In genomic region chr10:62870866-62871265, GRCh38 we compare ENCODE assay signal across 11 cellular contexts. TPM values are rescaled to one million over a fixed set of nuclear protein-coding genes. Genes with fewer than 3 reads are reported as not detected.
DNase-seq lines count a peak whose midpoint lies in the region; ATAC-seq and TF ChIP-seq lines count a peak whose summit lies in the region.
"Had no signal": no experiment of that assay in that cellular context is flagged by ENCODE, and none has a peak within 500 bp of the region (broad histone marks: within the 10 kb centered on the region; RNA-seq: fewer than 3 reads in every experiment).

No MANE protein-coding gene starts in this region.

- no peak overlapping the region for H3K4me3 Mint-ChIP-seq in activated CD8-positive, alpha-beta T cell treated with anti-CD3 and anti-CD28 coated beads for 36 hours
- H3K4me3 Mint-ChIP-seq in activated CD8-positive, alpha-beta T cell treated with anti-CD3 and anti-CD28 coated beads, Interleukin-2, amount 10 ng/mL, durations not matched to agents 7 days and 5 days = no peak overlapping the region
- H3K4me3 Mint-ChIP-seq: central memory CD8-positive, alpha-beta T cell had no signal

- H3K9me3 Mint-ChIP-seq in activated CD8-positive, alpha-beta T cell treated with anti-CD3 and anti-CD28 coated beads for 36 hours = no peaks in the 10 kb centered on the region
- H3K9me3 Mint-ChIP-seq in activated CD8-positive, alpha-beta T cell treated with anti-CD3 and anti-CD28 coated beads, Interleukin-2, amount 10 ng/mL, durations not matched to agents 7 days and 5 days (ENCODE audit: insufficient read depth) = no peaks in the 10 kb centered on the region
- H3K9me3 Mint-ChIP-seq: central memory CD8-positive, alpha-beta T cell had no signal

- peaks cover 9% of the 10 kb centered on the region for H3K27me3 Mint-ChIP-seq in activated CD8-positive, alpha-beta T cell treated with anti-CD3 and anti-CD28 coated beads for 36 hours
- H3K27me3 Mint-ChIP-seq in activated CD8-positive, alpha-beta T cell treated with anti-CD3 and anti-CD28 coated beads, Interleukin-2, amount 10 ng/mL, durations not matched to agents 7 days and 5 days (ENCODE audit: low read depth) = peaks cover 8% of the 10 kb centered on the region

- DNase-seq in activated CD8-positive, alpha-beta T cell treated with anti-CD3 and anti-CD28 coated beads for 36 hours = peak; percentile 52
- DNase-seq in activated CD8-positive, alpha-beta T cell treated with anti-CD3 and anti-CD28 coated beads, Interleukin-2, amount 10 ng/mL, durations not matched to agents 7 days and 5 days = no peak
- DNase-seq in activated T-cell treated with anti-CD3 and anti-CD28 coated beads, Interleukin-2, amount 50 U/mL, for 48 hours = peak; percentile 29 to 34
- DNase-seq in HPDE6-E6E7 (ENCODE audit: extremely low spot score) (no peak), NCI-H345 treated with DMSO at 0.1 percent for 48 hours (lab: John Stamatoyannopoulos, UW; ENCODE audit: unreplicated experiment) (no peak)
- DNase-seq: left colon, NCI-H446 treated with DMSO at 0.1 percent for 48 hours had no signal

- no peaks in the 10 kb centered on the region for H3K36me3 Mint-ChIP-seq in activated CD8-positive, alpha-beta T cell treated with anti-CD3 and anti-CD28 coated beads for 36 hours (ENCODE audit: low read depth)
- no peaks in the 10 kb centered on the region for H3K36me3 Mint-ChIP-seq in activated CD8-positive, alpha-beta T cell treated with anti-CD3 and anti-CD28 coated beads, Interleukin-2, amount 10 ng/mL, durations not matched to agents 7 days and 5 days (ENCODE audit: low read depth)

- POLR2A ChIA-PET in activated CD8-positive, alpha-beta T cell treated with anti-CD3 and anti-CD28 coated beads for 36 hours (lab: Charles Lee) = interaction anchor here (2.3 kb wide), 1 partner anchor 17 kb away, joined by 9 read pairs; no protein-coding TSS in a partner anchor
- POLR2A ChIA-PET in activated CD8-positive, alpha-beta T cell treated with anti-CD3 and anti-CD28 coated beads, Interleukin-2, amount 10 ng/mL, durations not matched to agents 7 days and 5 days (lab: Charles Lee) = interaction anchor here (0.6 kb wide), 1 partner anchor 153 kb away, joined by 3 read pairs; no protein-coding TSS in a partner anchor

- CTCF ChIA-PET in activated CD8-positive, alpha-beta T cell treated with anti-CD3 and anti-CD28 coated beads for 36 hours (lab: Charles Lee) = interaction anchor here (1.0 to 1.4 kb wide), 3 partner anchors 18 to 261 kb away, joined by 3 to 4 read pairs (median 3); no protein-coding TSS in a partner anchor
- CTCF ChIA-PET in activated CD8-positive, alpha-beta T cell treated with anti-CD3 and anti-CD28 coated beads, Interleukin-2, amount 10 ng/mL, durations not matched to agents 7 days and 5 days (lab: Charles Lee) = no interaction called here

- no peak for TF ChIP-seq CTCF in activated CD8-positive, alpha-beta T cell treated with anti-CD3 and anti-CD28 coated beads for 36 hours (IDR thresholded peaks at IDR 0.05)

- intact Hi-C loops in activated CD8-positive, alpha-beta T cell treated with anti-CD3 and anti-CD28 coated beads for 36 hours (cut with micrococcal nuclease) = no loop called here

- H3K4me1 Mint-ChIP-seq in activated CD8-positive, alpha-beta T cell treated with anti-CD3 and anti-CD28 coated beads for 36 hours (ENCODE audit: low read depth) = peaks cover 10% of the 10 kb centered on the region
- H3K4me1 Mint-ChIP-seq in activated CD8-positive, alpha-beta T cell treated with anti-CD3 and anti-CD28 coated beads, Interleukin-2, amount 10 ng/mL, durations not matched to agents 7 days and 5 days (ENCODE audit: low read depth) = peaks cover 3% of the 10 kb centered on the region
- H3K4me1 Mint-ChIP-seq: central memory CD8-positive, alpha-beta T cell had no signal

- peak overlapping the region; percentile 59 for H3K27ac Mint-ChIP-seq in activated CD8-positive, alpha-beta T cell treated with anti-CD3 and anti-CD28 coated beads for 36 hours
- H3K27ac Mint-ChIP-seq in activated CD8-positive, alpha-beta T cell treated with anti-CD3 and anti-CD28 coated beads, Interleukin-2, amount 10 ng/mL, durations not matched to agents 7 days and 5 days = no peak overlapping the region

- ATAC-seq in activated CD8-positive, alpha-beta T cell treated with anti-CD3 and anti-CD28 coated beads for 36 hours = peak; percentile 72
- no peak for ATAC-seq in activated CD8-positive, alpha-beta T cell treated with anti-CD3 and anti-CD28 coated beads, Interleukin-2, amount 10 ng/mL, durations not matched to agents 7 days and 5 days
- peak; percentile 69 for ATAC-seq in GM19438 (IDR thresholded peaks at IDR 0.05; ENCODE audit: low read depth, unreplicated experiment)
- peak; percentile 100 for ATAC-seq in HG02870 (IDR thresholded peaks at IDR 0.05; ENCODE audit: unreplicated experiment)
- ATAC-seq in HG03139 (IDR thresholded peaks at IDR 0.05; ENCODE audit: unreplicated experiment) = no peak
- ATAC-seq: left colon had no signal

RNA-seq across cellular contexts. Expression of gene EGR2, which starts 54.7 kb away (rescaled TPM):
- 10 to 100 TPM; 45.6 to 46.6 TPM for total RNA-seq in activated CD8-positive, alpha-beta T cell treated with anti-CD3 and anti-CD28 coated beads for 36 hours
- total RNA-seq in activated CD8-positive, alpha-beta T cell treated with anti-CD3 and anti-CD28 coated beads, Interleukin-2, amount 10 ng/mL, durations not matched to agents 7 days and 5 days = 1 to 10 TPM in 1 of 2 experiments, under 1 TPM in 1; 0.50 to 1.3 TPM

Comparison
In these comparisons a context has a peak if more than half of its experiments do, and no peak if none do; other contexts are left out.
1. ATAC-seq: peak in activated CD8-positive, alpha-beta T cell treated with anti-CD3 and anti-CD28 coated beads for 36 hours (single experiment), GM19438 (single experiment) and HG02870 (single experiment); none in activated CD8-positive, alpha-beta T cell treated with anti-CD3 and anti-CD28 coated beads, Interleukin-2, amount 10 ng/mL, durations not matched to agents 7 days and 5 days (single experiment) and HG03139 (single experiment).
2. DNase-seq: peak in activated CD8-positive, alpha-beta T cell treated with anti-CD3 and anti-CD28 coated beads for 36 hours (single experiment) and activated T-cell treated with anti-CD3 and anti-CD28 coated beads, Interleukin-2, amount 50 U/mL, for 48 hours (2 of 2); none in activated CD8-positive, alpha-beta T cell treated with anti-CD3 and anti-CD28 coated beads, Interleukin-2, amount 10 ng/mL, durations not matched to agents 7 days and 5 days (single experiment), HPDE6-E6E7 (single experiment) and NCI-H345 treated with DMSO at 0.1 percent for 48 hours (single experiment).
3. RNA of gene EGR2, which starts 54.7 kb away (total RNA-seq): 45.6 to 46.6 TPM in activated CD8-positive, alpha-beta T cell treated with anti-CD3 and anti-CD28 coated beads for 36 hours; 0.50 to 1.3 TPM in activated CD8-positive, alpha-beta T cell treated with anti-CD3 and anti-CD28 coated beads, Interleukin-2, amount 10 ng/mL, durations not matched to agents 7 days and 5 days; every median in the first group is over 10 times any median in the second.